In genomic region chr12:80157640-80158039, GRCh38 we compare ENCODE assay signal across 32 cellular contexts. TPM values are rescaled to one million over a fixed set of nuclear protein-coding genes. Genes with fewer than 3 reads are reported as not detected.
DNase-seq lines count a peak whose midpoint lies in the region; ATAC-seq, FAIRE-seq and TF ChIP-seq lines count a peak whose summit lies in the region.
"Had no signal": no experiment of that assay in that cellular context is flagged by ENCODE, and none has a peak within 500 bp of the region (broad histone marks: within the 10 kb centered on the region; RNA-seq: fewer than 3 reads in every experiment).

No MANE protein-coding gene starts in this region.

- no peak overlapping the region for H2BK5ac ChIP-seq in IMR-90 (ENCODE audit: low read depth, low read length, poor library complexity, severe bottlenecking)
- no peak overlapping the region for H2BK5ac ChIP-seq in mesenchymal stem cell (ENCODE audit: low read depth, low read length, poor library complexity, severe bottlenecking)

- no peak overlapping the region for H3K4me3 ChIP-seq in IMR-90 (ENCODE audit: insufficient read depth, low read depth, low read length)
- H3K4me3 ChIP-seq in astrocyte (ENCODE audit: insufficient read depth, low read depth, low read length) = no peak overlapping the region
- no peak overlapping the region for H3K4me3 ChIP-seq in mesenchymal stem cell (ENCODE audit: insufficient read depth in 1 of 2, low read depth in 1 of 2, low read length in 2 of 2)
- H3K4me3 ChIP-seq: cardiac muscle cell, coronary artery, gastroesophageal sphincter, GM23338, neural progenitor cell, right atrium auricular region, SK-N-MC had no signal

- no peak overlapping the region for H3K4me3 Mint-ChIP-seq in Calu3 (ENCODE audit: low read depth, unreplicated experiment)
- no peak overlapping the region for H3K4me3 Mint-ChIP-seq in astrocyte (ENCODE audit: unreplicated experiment)
- H3K4me3 Mint-ChIP-seq: activated CD4-positive, alpha-beta T cell treated with anti-CD3 and anti-CD28 coated beads, Interleukin-2, amount 10 ng/mL, durations not matched to agents 24 days and 14 days; activated T-cell treated with anti-CD3 and anti-CD28 coated beads, Interleukin-2, amount 50 U/mL, for 4 hours; GM23338; IgD-negative memory B cell; neural progenitor cell; type B pancreatic cell had no signal

- H3K36me3 ChIP-seq in IMR-90 (ENCODE audit: control insufficient read depth, insufficient read depth, low read length) = no peaks in the 10 kb centered on the region
- no peaks in the 10 kb centered on the region for H3K36me3 ChIP-seq in astrocyte (ENCODE audit: insufficient read depth, low read length)
- H3K36me3 ChIP-seq in mesenchymal stem cell (ENCODE audit: control insufficient read depth in 1 of 2, insufficient read depth in 2 of 2, low read depth in 1 of 2, low read length in 2 of 2) = no peaks in the 10 kb centered on the region
- H3K36me3 ChIP-seq: cardiac muscle cell, gastroesophageal sphincter, neural progenitor cell, right atrium auricular region, WERI-Rb-1 had no signal

- no peaks in the 10 kb centered on the region for H4K20me1 ChIP-seq in IMR-90 (ENCODE audit: insufficient read depth, low read length)
- H4K20me1 ChIP-seq in astrocyte (ENCODE audit: insufficient read depth, low read length) = no peaks in the 10 kb centered on the region

- H3K23ac ChIP-seq in IMR-90 (ENCODE audit: low read depth, low read length) (no peak overlapping the region), mesenchymal stem cell (ENCODE audit: low read length in 2 of 2) (no peak overlapping the region)

- no peaks in the 10 kb centered on the region for H3K27me3 Mint-ChIP-seq in Calu3 (ENCODE audit: unreplicated experiment)
- no peaks in the 10 kb centered on the region for H3K27me3 Mint-ChIP-seq in astrocyte (ENCODE audit: low read depth, unreplicated experiment)
- H3K27me3 Mint-ChIP-seq: type B pancreatic cell had no signal

- no peak for TF ChIP-seq POLR2A in IMR-90 (IDR thresholded peaks at IDR 0.05; ENCODE audit: low read depth, low read length)

- H3K4me2 ChIP-seq in IMR-90 (ENCODE audit: low read depth, low read length) = peak overlapping the region; percentile 17; the same call in 1 of the 2 replicates
- no peak overlapping the region for H3K4me2 ChIP-seq in astrocyte (ENCODE audit: low read length)
- no peak overlapping the region for H3K4me2 ChIP-seq in mesenchymal stem cell (ENCODE audit: low read length, poor library complexity, severe bottlenecking)
- H3K4me2 ChIP-seq: GM23338, neural progenitor cell had no signal

- CTCF ChIA-PET in Calu3 (lab: Charles Lee) (no interaction called here), IMR-90 (lab: Yijun Ruan, JAX) (no interaction called here)

- H4K8ac ChIP-seq in IMR-90 (ENCODE audit: low read depth in 2 of 2, low read length in 2 of 2) (no peak overlapping the region), mesenchymal stem cell (ENCODE audit: low read length) (no peak overlapping the region)

- POLR2A ChIA-PET in IMR-90 (lab: Charles Lee; ENCODE audit: unreplicated experiment) = no interaction called here

- H2AK5ac ChIP-seq in IMR-90 (ENCODE audit: low read depth, low read length) = no peak overlapping the region
- no peak overlapping the region for H2AK5ac ChIP-seq in mesenchymal stem cell (ENCODE audit: low read length, severe bottlenecking)

- H3K56ac ChIP-seq in IMR-90 (ENCODE audit: extremely low read depth, insufficient read depth, low read length) = no peak overlapping the region

- no peak overlapping the region for H4K5ac ChIP-seq in IMR-90 (ENCODE audit: low read depth, low read length)

- H3K4me1 ChIP-seq in IMR-90 (ENCODE audit: control insufficient read depth, insufficient read depth, low read length) (peaks cover 1% of the 10 kb centered on the region; the same call in 1 of the 2 replicates), astrocyte (ENCODE audit: insufficient read depth, low read length) (no peaks in the 10 kb centered on the region), mesenchymal stem cell (ENCODE audit: control insufficient read depth, insufficient read depth, low read depth, low read length) (no peaks in the 10 kb centered on the region)
- H3K4me1 ChIP-seq: gastroesophageal sphincter, neural progenitor cell, right atrium auricular region had no signal

- peak overlapping the region; percentile 19 for H3K27ac Mint-ChIP-seq in Calu3 (ENCODE audit: unreplicated experiment)
- no peak overlapping the region for H3K27ac Mint-ChIP-seq in astrocyte (ENCODE audit: unreplicated experiment)
- H3K27ac Mint-ChIP-seq: activated CD4-positive, alpha-beta T cell treated with anti-CD3 and anti-CD28 coated beads, Interleukin-2, amount 10 ng/mL, durations not matched to agents 24 days and 14 days; GM23338; neural progenitor cell; type B pancreatic cell had no signal

- H3K14ac ChIP-seq in IMR-90 (replicated peaks; ENCODE audit: low read depth, low read length) (no peak overlapping the region), mesenchymal stem cell (ENCODE audit: low read length in 2 of 2) (no peak overlapping the region)

- H3K9ac ChIP-seq in IMR-90 (ENCODE audit: low read depth, low read length) = no peak overlapping the region
- no peak overlapping the region for H3K9ac ChIP-seq in astrocyte (ENCODE audit: low read length)
- no peak overlapping the region for H3K9ac ChIP-seq in mesenchymal stem cell (ENCODE audit: low read length)
- H3K9ac ChIP-seq: neural progenitor cell had no signal

- H2BK120ac ChIP-seq in IMR-90 (ENCODE audit: low read depth, low read length) (no peak overlapping the region), mesenchymal stem cell (ENCODE audit: low read depth, low read length) (no peak overlapping the region)

- H4K91ac ChIP-seq in IMR-90 (ENCODE audit: insufficient read depth, low read depth, low read length) = no peak overlapping the region
- no peak overlapping the region for H4K91ac ChIP-seq in mesenchymal stem cell (ENCODE audit: low read length)

- in situ Hi-C loops in IMR-90 (cut with MboI; ENCODE audit: low sequenced_read_pairs) = no loop called here

- H3K18ac ChIP-seq in IMR-90 (ENCODE audit: low read depth, low read length) (peak overlapping the region; percentile 13; the same call in 1 of the 2 replicates), mesenchymal stem cell (ENCODE audit: low read depth in 1 of 2, low read length in 2 of 2) (no peak overlapping the region)

- H3K27ac ChIP-seq in IMR-90 (ENCODE audit: insufficient read depth, low read length) (no peak overlapping the region), astrocyte (ENCODE audit: low read depth, low read length) (no peak overlapping the region), mesenchymal stem cell (ENCODE audit: low read length, poor library complexity, severe bottlenecking) (no peak overlapping the region)
- H3K27ac ChIP-seq: C4-2B, cardiac muscle cell, coronary artery, gastroesophageal sphincter, neural progenitor cell, right atrium auricular region, SK-N-MC, WERI-Rb-1 had no signal

- H2BK20ac ChIP-seq in IMR-90 (ENCODE audit: low read depth, low read length) = no peak overlapping the region

- no peak for TF ChIP-seq RAD21 in IMR-90 (IDR thresholded peaks at IDR 0.05; ENCODE audit: low read length)

- no peak for FAIRE-seq in astrocyte (lab: Jason Lieb, UNC)
- FAIRE-seq: GM12891 had no signal

- BruUV-seq in Calu3 (replicated peaks; lab: Mats Ljungman, UMichigan) (no TSS peak), IMR-90 (replicated peaks; lab: Mats Ljungman, UMichigan) (no TSS peak)

- no peak for DNase-seq in Calu3
- peak; percentile 52 for DNase-seq in IMR-90
- peak; percentile 53 for DNase-seq in astrocyte (ENCODE audit: low read depth)
- DNase-seq in mesenchymal stem cell = peak; percentile 32
- DNase-seq in NCI-H2107 (lab: John Stamatoyannopoulos, UW) = no peak
- DNase-seq in NCI-H146 treated with DMSO at 0.1 percent for 48 hours (lab: John Stamatoyannopoulos, UW; ENCODE audit: unreplicated experiment) = no peak
- DNase-seq in ecto neural progenitor cell (ENCODE audit: low spot score) = no peak
- no peak for DNase-seq in left ventricle myocardium superior
- DNase-seq: activated CD4-positive, alpha-beta T cell treated with anti-CD3 and anti-CD28 coated beads, Interleukin-2, amount 10 ng/mL, durations not matched to agents 24 days and 14 days; activated naive CD4-positive, alpha-beta T cell; activated T-cell treated with anti-CD3 and anti-CD28 coated beads, Interleukin-2, amount 50 U/mL, for 4 hours; amniotic stem cell; DND-41; hippocampal formation; left colon; NCI-H1092 treated with DMSO at 0.1 percent for 48 hours; NCI-H2029 treated with DMSO at 0.1 percent for 48 hours; NCI-H2227 treated with DMSO at 0.1 percent for 48 hours; stimulated activated CD4-positive, alpha-beta T cell treated with anti-CD3 and anti-CD28 coated beads, Interleukin-2, amount 100 ng/mL, for 48 hours; WERI-Rb-1 had no signal

- H3K79me1 ChIP-seq in IMR-90 (ENCODE audit: low read depth in 1 of 2, low read length in 2 of 2) (no peaks in the 10 kb centered on the region), mesenchymal stem cell (replicated peaks; ENCODE audit: low read length, poor library complexity, severe bottlenecking) (no peaks in the 10 kb centered on the region)

- peaks cover 3% of the 10 kb centered on the region for H3K9me3 Mint-ChIP-seq in Calu3 (ENCODE audit: low read depth, unreplicated experiment)
- H3K9me3 Mint-ChIP-seq in astrocyte (ENCODE audit: unreplicated experiment) = no peaks in the 10 kb centered on the region
- H3K9me3 Mint-ChIP-seq: activated T-cell treated with anti-CD3 and anti-CD28 coated beads, Interleukin-2, amount 50 U/mL, for 4 hours; GM23338; neural progenitor cell; type B pancreatic cell had no signal

- H3K9me3 ChIP-seq in IMR-90 (ENCODE audit: control insufficient read depth, insufficient read depth, low read length) (no peaks in the 10 kb centered on the region), astrocyte (ENCODE audit: insufficient read depth, low read depth, low read length) (no peaks in the 10 kb centered on the region), mesenchymal stem cell (ENCODE audit: control insufficient read depth, low read length) (no peaks in the 10 kb centered on the region)
- H3K9me3 ChIP-seq: gastroesophageal sphincter, right atrium auricular region had no signal

- TF ChIP-seq CTCF in Calu3 (IDR thresholded peaks at IDR 0.05; ENCODE audit: unreplicated experiment) (no peak), IMR-90 (conservative IDR thresholded peaks at IDR 0.05; ENCODE audit: low read depth, low read length) (no peak), astrocyte (IDR thresholded peaks at IDR 0.05; ENCODE audit: insufficient read depth, low read depth, low read length) (no peak)

- no peak overlapping the region for H2AK9ac ChIP-seq in IMR-90 (replicated peaks; ENCODE audit: low read depth, low read length, poor library complexity)

- ATAC-seq in IMR-90 (ENCODE audit: low read depth) (peak; percentile 72; the same call in 1 of the 2 replicates), left ventricle myocardium superior (no peak)
- ATAC-seq: activated T-cell treated with anti-CD3 and anti-CD28 coated beads, Interleukin-2, amount 50 U/mL, for 4 hours; gastroesophageal sphincter; GM23338; left colon had no signal

- H2AFZ ChIP-seq in IMR-90 (replicated peaks; ENCODE audit: low read length, poor library complexity) = no peak overlapping the region
- no peak overlapping the region for H2AFZ ChIP-seq in astrocyte (ENCODE audit: low read depth, low read length)
- no peak overlapping the region for H2AFZ ChIP-seq in mesenchymal stem cell (ENCODE audit: low read depth, low read length)
- H2AFZ ChIP-seq: GM23338, neural progenitor cell had no signal

- no peaks in the 10 kb centered on the region for H3K9me1 ChIP-seq in IMR-90 (ENCODE audit: insufficient read depth, low read length)

- no peak overlapping the region for H2BK12ac ChIP-seq in mesenchymal stem cell (ENCODE audit: low read length in 2 of 2)

- WGBS in IMR-90 (ENCODE audit: extremely low coverage in 2 of 2, insufficient read length in 1 of 2), 2 experiments = no CpG with 5 or more reads among the region's 2 CpGs
- WGBS in mesenchymal stem cell = 75% methylated on average over 1 of the region's 2 CpGs

- H3K27me3 ChIP-seq in IMR-90 (ENCODE audit: control insufficient read depth, insufficient read depth, low read length) (no peaks in the 10 kb centered on the region), astrocyte (ENCODE audit: insufficient read depth, low read length) (no peaks in the 10 kb centered on the region), mesenchymal stem cell (ENCODE audit: control insufficient read depth in 1 of 2, insufficient read depth in 1 of 2, low read length in 2 of 2) (no peaks in the 10 kb centered on the region)
- H3K27me3 ChIP-seq: cardiac muscle cell, gastroesophageal sphincter, neural progenitor cell, right atrium auricular region had no signal

- H3K36me3 Mint-ChIP-seq in Calu3 (ENCODE audit: insufficient read depth, unreplicated experiment) = no peaks in the 10 kb centered on the region
- no peaks in the 10 kb centered on the region for H3K36me3 Mint-ChIP-seq in astrocyte (ENCODE audit: low read depth, unreplicated experiment)
- H3K36me3 Mint-ChIP-seq: IgD-negative memory B cell, neural progenitor cell, type B pancreatic cell had no signal

- H2BK15ac ChIP-seq in IMR-90 (ENCODE audit: low read depth, low read length) (no peak overlapping the region), mesenchymal stem cell (ENCODE audit: low read depth, poor library complexity, severe bottlenecking) (no peak overlapping the region)

- H3K79me2 ChIP-seq in astrocyte (ENCODE audit: insufficient read depth, low read length) = no peaks in the 10 kb centered on the region

- no peak overlapping the region for H3K4ac ChIP-seq in IMR-90 (ENCODE audit: low read depth, low read length)
- H3K4ac ChIP-seq in mesenchymal stem cell (ENCODE audit: low read depth in 1 of 2, low read length in 2 of 2) = no peak overlapping the region

- H3K4me1 Mint-ChIP-seq in Calu3 (ENCODE audit: low read depth, unreplicated experiment) = peaks cover 34% of the 10 kb centered on the region
- H3K4me1 Mint-ChIP-seq in astrocyte (ENCODE audit: low read depth, unreplicated experiment) = peaks cover 4% of the 10 kb centered on the region
- H3K4me1 Mint-ChIP-seq: GM23338, neural progenitor cell had no signal

- intact Hi-C loops in Calu3 (cut with micrococcal nuclease; ENCODE audit: unreplicated experiment) (loop anchor here (10.0 kb wide), 2 partner anchors 183 to 223 kb away; partner anchors contain the start of gene PPP1R12A), IMR-90 (cut with micrococcal nuclease) (no loop called here), left ventricle myocardium superior (cut with micrococcal nuclease) (no loop called here)

- dilution Hi-C loops in IMR-90 (cut with HindIII; ENCODE audit: low sequenced_read_pairs, unreplicated experiment) = no loop called here

RNA-seq across cellular contexts. Expression of gene OTOGL, which starts 58.3 kb away (rescaled TPM):
- total RNA-seq in Calu3 (2022) (0.05 and 0.09 TPM in 2 replicates), IMR-90 (2012; rRNA removed) (0.18 and 0.28 TPM in 2 replicates), astrocyte (0.16 and 0.53 TPM in 2 replicates), left ventricle myocardium superior (0.27 TPM)
- 0.07 and 0.10 TPM in 2 replicates for polyA plus RNA-seq in IMR-90 (2012; rRNA removed)
- polyA plus RNA-seq in IMR-90 (2012; cell fraction: cytosol; rRNA removed) = 0.02 and 0.06 TPM in 2 replicates
- polyA plus RNA-seq in IMR-90 (2012; cell fraction: nucleus; rRNA removed; ENCODE audit: low replicate concordance) = 0.01 and 0.21 TPM in 2 replicates
- polyA plus RNA-seq in mesenchymal stem cell (2013, experiment 1 of 2) = 0.15 TPM
- polyA plus RNA-seq in mesenchymal stem cell (2013, experiment 2 of 2) = 0.12 TPM
- total RNA-seq: activated CD4-positive, alpha-beta T cell treated with anti-CD3 and anti-CD28 coated beads, Interleukin-2, amount 10 ng/mL, durations not matched to agents 24 days and 14 days; activated T-cell treated with anti-CD3 and anti-CD28 coated beads, Interleukin-2, amount 50 U/mL, for 4 hours; T-helper 2 cell treated with Interferon-gamma antibody and Interleukin-4, amounts not matched to agents 100 ng/mL and 5 ng/mL, for 36 hours had no signal
- polyA plus RNA-seq: IgD-negative memory B cell had no signal

Comparison
In these comparisons a context has a peak if more than half of its experiments do, and no peak if none do; other contexts are left out.
1. DNase-seq: peak in IMR-90 (single experiment), astrocyte (single experiment) and mesenchymal stem cell (single experiment); none in Calu3 (single experiment), NCI-H2107 (single experiment), NCI-H146 treated with DMSO at 0.1 percent for 48 hours (single experiment), ecto neural progenitor cell (single experiment) and left ventricle myocardium superior (single experiment).